ENCODE assay signal across 10 cellular contexts in genomic region chr12:120598674-120599463, GRCh38. TPM values are rescaled to one million over a fixed set of nuclear protein-coding genes. Genes with fewer than 3 reads are reported as not detected.
DNase-seq lines count a peak whose midpoint lies in the region; ATAC-seq, FAIRE-seq and TF ChIP-seq lines count a peak whose summit lies in the region.
"Had no signal": no experiment of that assay in that cellular context is flagged by ENCODE, and none has a peak within 500 bp of the region (broad histone marks: within the 10 kb centered on the region; RNA-seq: fewer than 3 reads in every experiment).

No MANE protein-coding gene starts in this region.

- H3K36me3 ChIP-seq in H1 (ENCODE audit: control insufficient read depth in 2 of 4, insufficient read depth in 4 of 4, low read length in 3 of 4) (no peaks in the 10 kb centered on the region), WERI-Rb-1 (no peaks in the 10 kb centered on the region)

- no peak overlapping the region for H2BK5ac ChIP-seq in H1 (ENCODE audit: low read depth, low read length)

- no peak overlapping the region for H3K56ac ChIP-seq in H1 (replicated peaks; ENCODE audit: insufficient read length, low read depth, low read length)

- no peaks in the 10 kb centered on the region for H4K20me1 ChIP-seq in H1 (replicated peaks in 1 of 2; ENCODE audit: control insufficient read depth in 1 of 2, insufficient read depth in 2 of 2, low read length in 2 of 2)

- DNase-seq in EH (ENCODE audit: low read depth): peak; percentile 62
- peak; percentile 66 for DNase-seq in MV-4-11 (lab: John Stamatoyannopoulos, UW)
- no peak for DNase-seq in H1 (ENCODE audit: low read depth in 1 of 2, low spot score in 2 of 2)
- DNase-seq in natural killer cell treated with Interleukin-12 subunit alpha and Interleukin-12 subunit beta and Interleukin-15 and Interleukin-18, amount 100 ng/mL, for 72 hours (ENCODE audit: low spot score): no peak
- DNase-seq in NCI-H774 (lab: John Stamatoyannopoulos, UW): no peak
- DNase-seq in WERI-Rb-1: no peak
- DNase-seq in ecto neural progenitor cell (ENCODE audit: low spot score): no peak
- DNase-seq: stimulated activated CD4-positive, alpha-beta T cell treated with anti-CD3 and anti-CD28 coated beads, Interleukin-4, amount 100 ng/mL, for 1 hour had no signal

- H3K9ac ChIP-seq in H1 (replicated peaks in 1 of 4; ENCODE audit: extremely low read depth in 1 of 4, low read depth in 3 of 4, low read length in 3 of 4): no peak overlapping the region

- POLR2A ChIA-PET in H1 (lab: Charles Lee; ENCODE audit: partially characterized antibody): no interaction called here

- no peak overlapping the region for H3K14ac ChIP-seq in H1 (ENCODE audit: insufficient read length)

- H3K36me3 Mint-ChIP-seq in natural killer cell treated with Interleukin-12 subunit alpha and Interleukin-12 subunit beta and Interleukin-15 and Interleukin-18, amount 100 ng/mL, for 72 hours: no peaks in the 10 kb centered on the region

- no peak overlapping the region for H3K4me2 ChIP-seq in H1 (ENCODE audit: insufficient read depth in 1 of 2, low read depth in 2 of 2, low read length in 2 of 2)

- H3K27me3 Mint-ChIP-seq in natural killer cell treated with Interleukin-12 subunit alpha and Interleukin-12 subunit beta and Interleukin-15 and Interleukin-18, amount 100 ng/mL, for 72 hours: peaks cover 11 to 16% of the 10 kb centered on the region in 2 donors

- H3K79me1 ChIP-seq in H1 (ENCODE audit: low read depth, low read length): no peaks in the 10 kb centered on the region

- H3K79me2 ChIP-seq in H1 (ENCODE audit: control insufficient read depth in 1 of 2, insufficient read depth in 2 of 2, low read length in 2 of 2): no peaks in the 10 kb centered on the region

- TF ChIP-seq EP300 in H1 (IDR thresholded peaks at IDR 0.05; ENCODE audit: borderline replicate concordance in 1 of 2, low read depth in 2 of 2, low read length in 2 of 2): no peak

- FAIRE-seq in H1 (lab: Jason Lieb, UNC): no peak

- no peak overlapping the region for H2AK5ac ChIP-seq in H1 (ENCODE audit: low read depth, low read length)

- WGBS in H1 (ENCODE audit: extremely low coverage in 1 of 2, insufficient coverage in 1 of 2, insufficient read length in 1 of 2, insufficient replicate concordance in 2 of 2, low coverage in 1 of 2, low lambda C conversion rate in 2 of 2, missing lambda C conversion rate in 1 of 2), 2 experiments: 80% methylated on average over 13 of the region's 13 CpGs; no CpG with 5 or more reads in 1 of the 2 experiments

- peak overlapping the region; percentile 18; the same call in 1 of the 2 replicates for H2AFZ ChIP-seq in H1 (ENCODE audit: low read length)

- no peak overlapping the region for H3K27ac Mint-ChIP-seq in natural killer cell treated with Interleukin-12 subunit alpha and Interleukin-12 subunit beta and Interleukin-15 and Interleukin-18, amount 100 ng/mL, for 72 hours

- H2BK15ac ChIP-seq in H1 (ENCODE audit: low read length): no peak overlapping the region

- no peak overlapping the region for H3K18ac ChIP-seq in H1 (ENCODE audit: extremely low read depth, low read length)

- H3K23ac ChIP-seq in H1 (ENCODE audit: insufficient read length): no peak overlapping the region

- H3K4me3 ChIP-seq in H1 (ENCODE audit: extremely low read depth in 1 of 4, insufficient read depth in 2 of 4, low read depth in 3 of 4, low read length in 4 of 4) (no peak overlapping the region), WERI-Rb-1 (ENCODE audit: low read depth, low read length) (no peak overlapping the region)

- H3K4me1 ChIP-seq in H1 (replicated peaks in 1 of 4; ENCODE audit: control insufficient read depth in 3 of 4, insufficient read depth in 4 of 4, low read length in 3 of 4): peaks cover 0 to 5% (median 2%) of the 10 kb centered on the region in 4 experiments; a peak in 6 of 7 replicates

- CTCF ChIA-PET in H1 (lab: Charles Lee; ENCODE audit: partially characterized antibody): interaction anchor here (0.6 to 2.8 kb wide), 6 partner anchors 9 to 143 kb away, joined by 4 to 20 read pairs (median 6); partner anchors contain the start of gene POP5

- TF ChIP-seq CTCF in H1 (IDR thresholded peaks at IDR 0.05; ENCODE audit: control extremely low read depth in 1 of 3, insufficient read depth in 1 of 3, low read depth in 1 of 3, low read length in 3 of 3) (no peak), WERI-Rb-1 (IDR thresholded peaks at IDR 0.05; ENCODE audit: low read depth, low read length) (no peak)

- H3K27ac ChIP-seq in H1 (ENCODE audit: low read depth, low read length) (no peak overlapping the region), WERI-Rb-1 (no peak overlapping the region)

- H3K9me3 ChIP-seq in H1 (ENCODE audit: insufficient read depth in 2 of 2, low read depth in 1 of 2, low read length in 1 of 2) (no peaks in the 10 kb centered on the region), WERI-Rb-1 (ENCODE audit: severe bottlenecking) (no peaks in the 10 kb centered on the region)

- no peak for TF ChIP-seq RAD21 in H1 (IDR thresholded peaks at IDR 0.05 in 1 of 2, conservative IDR thresholded peaks at IDR 0.05 in 1 of 2; ENCODE audit: low read depth in 2 of 2, low read length in 2 of 2)

- H2BK12ac ChIP-seq in H1 (ENCODE audit: low read depth, low read length): no peak overlapping the region

- H2BK20ac ChIP-seq in H1 (ENCODE audit: low read length): no peak overlapping the region

- H2BK120ac ChIP-seq in H1 (replicated peaks; ENCODE audit: low read depth, low read length): no peak overlapping the region

- no peak overlapping the region for H4K91ac ChIP-seq in H1 (replicated peaks; ENCODE audit: insufficient read length, low read length)

- H3K27me3 ChIP-seq in H1 (replicated peaks in 1 of 4; ENCODE audit: control insufficient read depth in 3 of 4, extremely low read depth in 1 of 4, insufficient read depth in 3 of 4, low read length in 3 of 4) (no peaks in the 10 kb centered on the region), WERI-Rb-1 (ENCODE audit: insufficient read depth, low read depth, severe bottlenecking) (no peaks in the 10 kb centered on the region)

- no peaks in the 10 kb centered on the region for H3K4me1 Mint-ChIP-seq in natural killer cell treated with Interleukin-12 subunit alpha and Interleukin-12 subunit beta and Interleukin-15 and Interleukin-18, amount 100 ng/mL, for 72 hours (ENCODE audit: low read depth in 2 of 2)

- H3K4ac ChIP-seq in H1 (replicated peaks; ENCODE audit: insufficient read length, low read depth, low read length): no peak overlapping the region

- H3K23me2 ChIP-seq in H1 (ENCODE audit: low read depth, low read length): peaks cover 3% of the 10 kb centered on the region; the same call in 1 of the 2 replicates

- H4K5ac ChIP-seq in H1 (ENCODE audit: insufficient read length, low read depth, low read length): no peak overlapping the region

- TF ChIP-seq POLR2A in H1 (IDR thresholded peaks at IDR 0.05; ENCODE audit: control extremely low read depth in 1 of 2, low read depth in 2 of 2, low read length in 2 of 2): no peak

- H3K9me3 Mint-ChIP-seq in natural killer cell treated with Interleukin-12 subunit alpha and Interleukin-12 subunit beta and Interleukin-15 and Interleukin-18, amount 100 ng/mL, for 72 hours: no peaks in the 10 kb centered on the region

- no peak overlapping the region for H4K8ac ChIP-seq in H1 (ENCODE audit: extremely low read depth, insufficient read depth, low read length)

- no peak overlapping the region for H3K4me3 Mint-ChIP-seq in natural killer cell treated with Interleukin-12 subunit alpha and Interleukin-12 subunit beta and Interleukin-15 and Interleukin-18, amount 100 ng/mL, for 72 hours

- ATAC-seq in natural killer cell treated with Interleukin-12 subunit alpha and Interleukin-12 subunit beta and Interleukin-15 and Interleukin-18, amount 100 ng/mL, for 72 hours: peak; percentile 28 to 52
- ATAC-seq in HG03095 (IDR thresholded peaks at IDR 0.05; ENCODE audit: unreplicated experiment): no peak

TF ChIP-seq in H1, 55 proteins besides CTCF, POLR2A, EP300 and RAD21 (continues in another document):
- TF ChIP-seq SIN3A (conservative IDR thresholded peaks at IDR 0.05 in 1 of 2, IDR thresholded peaks at IDR 0.05 in 1 of 2; ENCODE audit: low read depth in 1 of 2, low read length in 2 of 2) (no peak), CHD2 (IDR thresholded peaks at IDR 0.05; ENCODE audit: low read length) (no peak), JUN (IDR thresholded peaks at IDR 0.05; ENCODE audit: low read depth, low read length) (no peak), SRF (IDR thresholded peaks at IDR 0.05; ENCODE audit: low read depth, low read length) (no peak), JUND (IDR thresholded peaks at IDR 0.05; ENCODE audit: low read length) (no peak), KDM5A (IDR thresholded peaks at IDR 0.05; ENCODE audit: low read length) (no peak), FOSL1 (IDR thresholded peaks at IDR 0.05; ENCODE audit: insufficient read depth, low read depth, low read length) (no peak), KDM1A (IDR thresholded peaks at IDR 0.05; ENCODE audit: borderline replicate concordance, low read length) (no peak)

RNA-seq across cellular contexts. Expression of gene POP5, which starts 17.7 kb away (rescaled TPM):
- 54.7 and 59.7 TPM in 2 replicates for total RNA-seq in H1 (2021; fragmentation: NEBNext Ultra II Directional; extraction: Animal tissue kit (Norgen Biotek cat#: 25700))
- 105 and 124 TPM in 2 replicates for polyA plus RNA-seq in H1 (2011; rRNA removed)
- 131 TPM for polyA plus RNA-seq in H1 (2011; cell fraction: cytosol; rRNA removed)
- 63.8 TPM for polyA plus RNA-seq in H1 (2011; cell fraction: nucleus; rRNA removed)
- polyA plus RNA-seq in H1 (2012, experiment 1 of 2): 79.1 to 90.1 TPM (median 84.1 TPM) in 4 replicates
- 34.1 TPM for polyA plus RNA-seq in H1 (2012, experiment 2 of 2)
- polyA plus RNA-seq in H1 (2013, experiment 1 of 2): 52.6 TPM
- polyA plus RNA-seq in H1 (2013, experiment 2 of 2): 53.8 TPM
- 34.7 and 44.6 TPM in 2 replicates for polyA minus RNA-seq in H1 (2011; rRNA and poly(A)+ RNA removed)
- polyA minus RNA-seq in H1 (2011; cell fraction: cytosol; rRNA and poly(A)+ RNA removed): 41.9 TPM
- polyA minus RNA-seq in H1 (2011; cell fraction: nucleus; rRNA and poly(A)+ RNA removed): 43.6 TPM
- 10 to 100 TPM; 51.2 to 69.4 TPM for total RNA-seq in natural killer cell treated with Interleukin-12 subunit alpha and Interleukin-12 subunit beta and Interleukin-15 and Interleukin-18, amount 100 ng/mL, for 72 hours

RNA-seq across cellular contexts. Expression of gene CABP1, which starts 41.6 kb away (rescaled TPM):
- total RNA-seq in H1 (2021; fragmentation: NEBNext Ultra II Directional; extraction: Animal tissue kit (Norgen Biotek cat#: 25700)): 7.4 and 8.5 TPM in 2 replicates
- 3.9 and 4.5 TPM in 2 replicates for polyA plus RNA-seq in H1 (2011; rRNA removed)
- 5.9 TPM for polyA plus RNA-seq in H1 (2011; cell fraction: cytosol; rRNA removed)
- 6.8 TPM for polyA plus RNA-seq in H1 (2011; cell fraction: nucleus; rRNA removed)
- 6.0 to 8.6 TPM (median 7.8 TPM) in 4 replicates for polyA plus RNA-seq in H1 (2012, experiment 1 of 2)
- 4.0 TPM for polyA plus RNA-seq in H1 (2012, experiment 2 of 2)
- polyA plus RNA-seq in H1 (2013, experiment 1 of 2): 2.8 TPM
- polyA plus RNA-seq in H1 (2013, experiment 2 of 2): 2.7 TPM
- polyA minus RNA-seq in H1 (2011; rRNA and poly(A)+ RNA removed): 4.9 and 5.4 TPM in 2 replicates
- polyA minus RNA-seq in H1 (2011; cell fraction: cytosol; rRNA and poly(A)+ RNA removed): 1.6 TPM
- 5.4 TPM for polyA minus RNA-seq in H1 (2011; cell fraction: nucleus; rRNA and poly(A)+ RNA removed)
- under 1 TPM in 1 of 2 donors, not detected in 1; 0.24 TPM for total RNA-seq in natural killer cell treated with Interleukin-12 subunit alpha and Interleukin-12 subunit beta and Interleukin-15 and Interleukin-18, amount 100 ng/mL, for 72 hours
- total RNA-seq: mononuclear cell had no signal

Comparison
In these comparisons a context has a peak if more than half of its experiments do, and no peak if none do; other contexts are left out.
1. DNase-seq: peak in EH (single experiment) and MV-4-11 (single experiment); none in H1 (0 of 2), natural killer cell treated with Interleukin-12 subunit alpha and Interleukin-12 subunit beta and Interleukin-15 and Interleukin-18, amount 100 ng/mL, for 72 hours (single experiment), NCI-H774 (single experiment), WERI-Rb-1 (single experiment) and ecto neural progenitor cell (single experiment).